8 cellular contexts compared by ENCODE assay signal in the genomic region with DNA sequence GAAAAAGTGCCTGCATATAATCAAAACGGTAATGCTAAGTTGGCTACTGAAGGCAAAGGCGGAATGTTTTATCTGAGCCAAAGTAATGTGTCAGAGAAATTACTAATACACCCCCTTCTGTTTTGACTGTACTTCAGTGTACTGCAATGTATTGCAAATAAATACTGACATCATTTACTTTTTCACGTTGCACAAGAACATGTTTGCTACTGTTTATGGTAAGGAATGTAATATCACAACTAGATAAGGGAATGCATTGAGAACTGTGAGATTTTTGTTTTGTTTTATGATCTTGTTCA. TPM values are rescaled to one million over a fixed set of nuclear protein-coding genes. Genes with fewer than 3 reads are reported as not detected.
DNase-seq lines count a peak whose midpoint lies in the region; ATAC-seq and TF ChIP-seq lines count a peak whose summit lies in the region.

No MANE protein-coding gene starts in this region.

- TF ChIP-seq POLR2A in HCT116 (IDR thresholded peaks at IDR 0.05; ENCODE audit: borderline replicate concordance, extremely low read depth, insufficient read depth, insufficient read length) = no peak

- peak overlapping the region; percentile 53 for H3K27ac ChIP-seq in AG04450 (ENCODE audit: low read depth, low read length)
- no peak overlapping the region for H3K27ac ChIP-seq in HCT116 (ENCODE audit: low read depth, low read length)
- H3K27ac ChIP-seq in iPS-20b (ENCODE audit: low read length) = peak overlapping the region; percentile 41
- H3K27ac ChIP-seq in substantia nigra (ENCODE audit: low read depth, low read length, poor library complexity, severe bottlenecking) = peak overlapping the region; percentile 91

- RAD21 ChIA-PET in HCT116 (lab: Charles Lee; ENCODE audit: low non-redundant PET in 1 of 2, low total read pairs in 2 of 2, uncharacterized antibody in 2 of 2, unreplicated experiment in 2 of 2) = interaction anchor here in 1 of 2 experiments (1.1 kb wide), 1 partner anchor 44 kb away, joined by 4 read pairs; no protein-coding TSS in a partner anchor

- H3K4me1 ChIP-seq in HCT116 (ENCODE audit: control insufficient read depth in 1 of 2, insufficient read depth in 2 of 2, low read length in 2 of 2) = peaks cover 17 to 32% of the 10 kb centered on the region in 2 experiments
- H3K4me1 ChIP-seq in iPS-20b (ENCODE audit: insufficient read depth, low read length) = peaks cover 11% of the 10 kb centered on the region; the same call in 1 of the 2 replicates

- no TSS peak for BruUV-seq in HCT116 (replicated peaks; lab: Mats Ljungman, UMichigan)

- peaks cover 11% of the 10 kb centered on the region for H3K27me3 Mint-ChIP-seq in activated T-helper 2 cell treated with anti-CD3 and anti-CD28 coated beads, Interferon-gamma antibody, Interleukin-2, Interleukin-4, amounts not matched to agents 10 μg/mL and 5 μg/mL and 100 μg/mL, durations not matched to agents 14 hours and 24 hours and 36 hours (ENCODE audit: low read depth)

- CTCF ChIA-PET in AG04450 (lab: Charles Lee) (no interaction called here), HCT116 (lab: Charles Lee) (no interaction called here)

- peaks cover 25% of the 10 kb centered on the region for H3K27me3 ChIP-seq in AG04450 (ENCODE audit: control insufficient read depth, insufficient read depth, low read length)
- H3K27me3 ChIP-seq in HCT116 (ENCODE audit: insufficient read depth, low read length) = peaks cover 10% of the 10 kb centered on the region; the same call in 1 of the 2 replicates
- no peaks in the 10 kb centered on the region for H3K27me3 ChIP-seq in iPS-20b (ENCODE audit: insufficient read depth, low read length)

- peak overlapping the region; percentile 87 for H3K4me3 Mint-ChIP-seq in activated T-helper 2 cell treated with anti-CD3 and anti-CD28 coated beads, Interferon-gamma antibody, Interleukin-2, Interleukin-4, amounts not matched to agents 10 μg/mL and 5 μg/mL and 100 μg/mL, durations not matched to agents 14 hours and 24 hours and 36 hours (ENCODE audit: low read depth)

- H4K20me1 ChIP-seq in HCT116 (ENCODE audit: insufficient read depth) = no peaks in the 10 kb centered on the region

- H3K36me3 ChIP-seq in HCT116 (ENCODE audit: control insufficient read depth in 1 of 2, insufficient read depth in 2 of 2, low read length in 2 of 2) (no peaks in the 10 kb centered on the region), iPS-20b (ENCODE audit: insufficient read depth, low read depth, low read length) (no peaks in the 10 kb centered on the region)

- intact Hi-C loops in HCT116 (cut with micrococcal nuclease) = no loop called here
- intact Hi-C loops in activated T-helper 2 cell treated with anti-CD3 and anti-CD28 coated beads, Interferon-gamma antibody, Interleukin-2, Interleukin-4, amounts not matched to agents 10 μg/mL and 5 μg/mL and 100 μg/mL, durations not matched to agents 14 hours and 24 hours and 36 hours (cut with micrococcal nuclease) = loop anchor here (1.0 to 5.0 kb wide), 6 partner anchors 44 to 1450 kb away; partner anchors contain the start of genes ISCA1 and TUT7

- TF ChIP-seq RAD21 in HCT116 (IDR thresholded peaks at IDR 0.05; ENCODE audit: low read depth) = no peak

- DNase-seq in AG04450 (ENCODE audit: low read depth, low spot score) = no peak
- DNase-seq in HCT116 (ENCODE audit: low read depth, low spot score) = no peak
- DNase-seq in activated T-helper 2 cell treated with anti-CD3 and anti-CD28 coated beads, Interferon-gamma antibody, Interleukin-2, Interleukin-4, amounts not matched to agents 10 μg/mL and 5 μg/mL and 100 μg/mL, durations not matched to agents 14 hours and 24 hours and 36 hours (ENCODE audit: low spot score) = no peak
- DNase-seq in substantia nigra (lab: John Stamatoyannopoulos, UW) = no peak
- no peak for DNase-seq in SKM-1 treated with dmso at 0.1 percent for 144 hours (lab: John Stamatoyannopoulos, UW; ENCODE audit: unreplicated experiment)
- DNase-seq in A172 (ENCODE audit: low spot score) = no peak
- DNase-seq in NCI-H2081 (lab: John Stamatoyannopoulos, UW) = no peak

- TF ChIP-seq CTCF in AG04450 (IDR thresholded peaks at IDR 0.05; ENCODE audit: low read depth, low read length) (no peak), HCT116 (IDR thresholded peaks at IDR 0.05 in 2 of 3, conservative IDR thresholded peaks at IDR 0.05 in 1 of 3; ENCODE audit: borderline replicate concordance in 1 of 3, insufficient read depth in 1 of 3, low read depth in 2 of 3, low read length in 2 of 3) (no peak; a peak in 1 of 6 replicates)

- ATAC-seq in HCT116 = no peak

- H3K79me2 ChIP-seq in HCT116 (ENCODE audit: insufficient read depth, low read length) = peaks cover 34% of the 10 kb centered on the region

- peaks cover 39% of the 10 kb centered on the region for H3K4me1 Mint-ChIP-seq in activated T-helper 2 cell treated with anti-CD3 and anti-CD28 coated beads, Interferon-gamma antibody, Interleukin-2, Interleukin-4, amounts not matched to agents 10 μg/mL and 5 μg/mL and 100 μg/mL, durations not matched to agents 14 hours and 24 hours and 36 hours (ENCODE audit: low read depth)

- peak overlapping the region; percentile 90 for H3K27ac Mint-ChIP-seq in activated T-helper 2 cell treated with anti-CD3 and anti-CD28 coated beads, Interferon-gamma antibody, Interleukin-2, Interleukin-4, amounts not matched to agents 10 μg/mL and 5 μg/mL and 100 μg/mL, durations not matched to agents 14 hours and 24 hours and 36 hours

- H3K9me3 Mint-ChIP-seq in activated T-helper 2 cell treated with anti-CD3 and anti-CD28 coated beads, Interferon-gamma antibody, Interleukin-2, Interleukin-4, amounts not matched to agents 10 μg/mL and 5 μg/mL and 100 μg/mL, durations not matched to agents 14 hours and 24 hours and 36 hours = no peaks in the 10 kb centered on the region

- H3K9me2 ChIP-seq in HCT116 (ENCODE audit: insufficient read depth) = no peaks in the 10 kb centered on the region

- POLR2A ChIA-PET in AG04450 (lab: Yijun Ruan, JAX) = no interaction called here
- POLR2A ChIA-PET in HCT116 (lab: Charles Lee) = no interaction called here

- H3K4me3 ChIP-seq in AG04450 (ENCODE audit: low read depth, low read length) = peak overlapping the region; percentile 69
- H3K4me3 ChIP-seq in HCT116 (replicated peaks in 1 of 2; ENCODE audit: low read depth in 1 of 2, low read length in 2 of 2) = peak overlapping the region; percentile 45 to 81
- peak overlapping the region; percentile 82 for H3K4me3 ChIP-seq in iPS-20b (ENCODE audit: low read length)

- peak overlapping the region; percentile 51 for H3K9ac ChIP-seq in HCT116 (ENCODE audit: low read length)
- peak overlapping the region; percentile 90 for H3K9ac ChIP-seq in iPS-20b (ENCODE audit: low read depth, low read length)

- peak overlapping the region; percentile 84 for H3K4me2 ChIP-seq in HCT116 (ENCODE audit: low read length)

- peak overlapping the region; percentile 95 for H2AFZ ChIP-seq in HCT116 (ENCODE audit: low read depth, low read length, poor library complexity, severe bottlenecking)

- no peaks in the 10 kb centered on the region for H3K9me3 ChIP-seq in AG04450 (ENCODE audit: control insufficient read depth, insufficient read depth, low read length)
- no peaks in the 10 kb centered on the region for H3K9me3 ChIP-seq in HCT116 (ENCODE audit: control insufficient read depth in 1 of 2, insufficient read depth in 1 of 2, low read depth in 1 of 2, low read length in 2 of 2)
- H3K9me3 ChIP-seq in iPS-20b (ENCODE audit: insufficient read depth, low read depth, low read length) = no peaks in the 10 kb centered on the region

- no peaks in the 10 kb centered on the region for H3K36me3 Mint-ChIP-seq in activated T-helper 2 cell treated with anti-CD3 and anti-CD28 coated beads, Interferon-gamma antibody, Interleukin-2, Interleukin-4, amounts not matched to agents 10 μg/mL and 5 μg/mL and 100 μg/mL, durations not matched to agents 14 hours and 24 hours and 36 hours (ENCODE audit: low read depth)

TF ChIP-seq in HCT116, 20 proteins besides CTCF, POLR2A, EP300 and RAD21 (continues in another document):
- TF ChIP-seq ZNF274 (IDR thresholded peaks at IDR 0.05; ENCODE audit: low read depth, low read length) = no peak
- TF ChIP-seq ELF1 (IDR thresholded peaks at IDR 0.05; ENCODE audit: borderline replicate concordance, low read depth) = no peak
- no peak for TF ChIP-seq CBX3 (IDR thresholded peaks at IDR 0.05; ENCODE audit: low read depth)
- no peak for TF ChIP-seq EZH2phosphoT487 (IDR thresholded peaks at IDR 0.05; ENCODE audit: borderline replicate concordance)
- TF ChIP-seq REST (IDR thresholded peaks at IDR 0.05; ENCODE audit: low read depth) = no peak
- TF ChIP-seq JUND (IDR thresholded peaks at IDR 0.05) = no peak
- TF ChIP-seq TCF7L2 (IDR thresholded peaks at IDR 0.05; ENCODE audit: borderline replicate concordance, extremely low read depth, insufficient read depth, insufficient read length) = no peak

RNA-seq across cellular contexts. Expression of gene AGTPBP1, which starts 0.8 kb away (rescaled TPM):
- polyA plus RNA-seq in AG04450 (2011; rRNA removed) = 3.4 and 4.4 TPM in 2 replicates
- polyA minus RNA-seq in AG04450 (2011; rRNA and poly(A)+ RNA removed) = 2.7 and 5.5 TPM in 2 replicates
- 17.4 TPM for total RNA-seq in HCT116 (2021; ENCODE audit: unreplicated experiment)
- 5.3 and 7.1 TPM in 2 replicates for polyA plus RNA-seq in HCT116 (2012)
- total RNA-seq in activated T-helper 2 cell treated with anti-CD3 and anti-CD28 coated beads, Interferon-gamma antibody, Interleukin-2, Interleukin-4, amounts not matched to agents 10 μg/mL and 5 μg/mL and 100 μg/mL, durations not matched to agents 14 hours and 24 hours and 36 hours = 26.5 and 28.1 TPM in 2 replicates
- total RNA-seq in A172 (2014; rRNA removed; shearing (Covaris generic)) = 6.4 and 9.8 TPM in 2 replicates
